23 cellular contexts compared by ENCODE assay signal in the genomic region with DNA sequence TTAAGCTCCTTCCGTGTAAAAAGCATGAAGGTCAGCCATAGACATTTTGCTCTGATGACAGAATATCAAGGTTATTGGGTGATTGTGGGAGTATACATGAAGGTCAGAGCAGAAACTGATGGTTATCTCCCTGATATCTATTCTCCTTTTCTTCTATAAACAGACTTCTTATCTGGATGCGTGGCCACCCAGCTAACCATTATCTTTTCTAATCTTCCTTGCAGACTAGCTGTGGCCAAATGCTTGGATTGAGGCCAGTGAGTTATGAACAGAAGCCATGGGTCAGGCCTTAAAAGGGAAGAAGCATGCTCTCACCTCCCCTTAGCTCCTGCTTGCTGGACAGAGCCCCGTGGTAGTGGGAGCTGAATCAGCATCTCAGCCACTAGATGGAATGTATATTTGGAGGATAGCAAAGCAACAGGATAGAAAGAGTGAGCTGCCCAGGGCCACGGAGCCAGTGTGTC. TPM values are rescaled to one million over a fixed set of nuclear protein-coding genes. Genes with fewer than 3 reads are reported as not detected.
DNase-seq lines count a peak whose midpoint lies in the region; ATAC-seq, FAIRE-seq and TF ChIP-seq lines count a peak whose summit lies in the region.
"Had no signal": no experiment of that assay in that cellular context is flagged by ENCODE, and none has a peak within 500 bp of the region (broad histone marks: within the 10 kb centered on the region; RNA-seq: fewer than 3 reads in every experiment).

No MANE protein-coding gene starts in this region.

- H3K9me3 ChIP-seq in A549 (no peaks in the 10 kb centered on the region), adrenal gland (replicated peaks in 1 of 3) (no peaks in the 10 kb centered on the region)
- H3K9me3 ChIP-seq: pancreas, right lobe of liver had no signal

- no peak overlapping the region for H3K4me3 ChIP-seq in A549
- H3K4me3 ChIP-seq in adrenal gland: no peak overlapping the region
- H3K4me3 ChIP-seq: pancreas, right lobe of liver had no signal

- H3K36me3 ChIP-seq in adrenal gland (replicated peaks in 1 of 2): no peaks in the 10 kb centered on the region
- H3K36me3 ChIP-seq: pancreas, right lobe of liver had no signal

- H3K4me1 ChIP-seq in A549 (peaks cover 12% of the 10 kb centered on the region; the same call in 2 of the 3 replicates), adrenal gland (replicated peaks in 1 of 2) (peaks cover 0 to 10% of the 10 kb centered on the region in 2 donors)
- H3K4me1 ChIP-seq: foreskin keratinocyte, pancreas had no signal

- TF ChIP-seq CTCF in A549 (IDR thresholded peaks at IDR 0.05) (no peak), adrenal gland (IDR thresholded peaks at IDR 0.05) (no peak)

- DNase-seq in A549 (ENCODE audit: low read depth in 1 of 2, low spot score in 1 of 2) (no peak), LHCN-M2 (ENCODE audit: low read depth) (peak; percentile 5), adrenal gland (peak in 4 of 7 donors; percentile 13 to 32 (median 23)), islet precursor cell (peak; percentile 59), NCI-H2029 (lab: John Stamatoyannopoulos, UW) (no peak), NCI-H1105 (lab: John Stamatoyannopoulos, UW) (no peak)
- DNase-seq in activated T-cell treated with anti-CD3 and anti-CD28 coated beads, Interleukin-2, amount 50 U/mL, for 72 hours: no peak
- DNase-seq in activated T-helper 1 cell treated with anti-CD3 and anti-CD28 coated beads, Interleukin-12 subunit alpha, Interleukin-12 subunit beta, Interleukin-2, Interleukin-4 antibody, amounts not matched to agents 30 ng/mL and 10 ng/mL and 1 ng/mL, durations not matched to agents 14 hours and 24 hours and 36 hours (ENCODE audit: low spot score): no peak
- DNase-seq: activated CD4-positive, alpha-beta T cell treated with anti-CD3 and anti-CD28 coated beads for 36 hours; activated naive CD8-positive, alpha-beta T cell treated with anti-CD3 and anti-CD28 coated beads for 36 hours; C1 segment of cervical spinal cord; foreskin keratinocyte; GOT3; kidney; mammary epithelial cell; naive B cell; NCI-H510A treated with DMSO at 0.1 percent for 48 hours; right lobe of liver had no signal

- no peak overlapping the region for H3K4me2 ChIP-seq in A549

- no peak overlapping the region for H3K4me3 Mint-ChIP-seq in activated T-cell treated with anti-CD3 and anti-CD28 coated beads, Interleukin-2, amount 50 U/mL, for 72 hours
- no peak overlapping the region for H3K4me3 Mint-ChIP-seq in activated T-helper 1 cell treated with anti-CD3 and anti-CD28 coated beads, Interleukin-12 subunit alpha, Interleukin-12 subunit beta, Interleukin-2, Interleukin-4 antibody, amounts not matched to agents 30 ng/mL and 10 ng/mL and 1 ng/mL, durations not matched to agents 14 hours and 24 hours and 36 hours
- H3K4me3 Mint-ChIP-seq: activated CD4-positive, alpha-beta T cell treated with anti-CD3 and anti-CD28 coated beads for 36 hours; activated naive CD8-positive, alpha-beta T cell treated with anti-CD3 and anti-CD28 coated beads for 36 hours; activated T-helper 17 cell treated with anti-CD3 and anti-CD28 coated beads, Interleukin-2, amount 50 U/mL, for 72 hours; brain; naive B cell had no signal

- peak overlapping the region in 1 of 2 experiments; percentile 8; a peak in 1 of 6 replicates for H3K27ac ChIP-seq in A549
- no peak overlapping the region for H3K27ac ChIP-seq in adrenal gland
- H3K27ac ChIP-seq: foreskin keratinocyte, pancreas, right lobe of liver had no signal

- FAIRE-seq in A549 (lab: Jason Lieb, UNC): no peak
- FAIRE-seq: kidney, pancreas had no signal

- no peak overlapping the region for H3K27ac Mint-ChIP-seq in activated T-cell treated with anti-CD3 and anti-CD28 coated beads, Interleukin-2, amount 50 U/mL, for 72 hours
- no peak overlapping the region for H3K27ac Mint-ChIP-seq in activated T-helper 1 cell treated with anti-CD3 and anti-CD28 coated beads, Interleukin-12 subunit alpha, Interleukin-12 subunit beta, Interleukin-2, Interleukin-4 antibody, amounts not matched to agents 30 ng/mL and 10 ng/mL and 1 ng/mL, durations not matched to agents 14 hours and 24 hours and 36 hours
- H3K27ac Mint-ChIP-seq: activated CD4-positive, alpha-beta T cell treated with anti-CD3 and anti-CD28 coated beads for 36 hours; activated naive CD8-positive, alpha-beta T cell treated with anti-CD3 and anti-CD28 coated beads for 36 hours; activated T-helper 17 cell treated with anti-CD3 and anti-CD28 coated beads, Interleukin-2, amount 50 U/mL, for 72 hours; brain; naive B cell had no signal

- 69% methylated on average over 4 of the region's 4 CpGs for WGBS in A549 (ENCODE audit: missing lambda C conversion rate)
- 14 to 22% (median 17%) methylated on average over 4 of the region's 4 CpGs for WGBS in adrenal gland, 4 donors

- peak in 1 of 2 experiments; percentile 55; a peak in 3 of 6 replicates for ATAC-seq in A549
- no peak for ATAC-seq in activated T-cell treated with anti-CD3 and anti-CD28 coated beads, Interleukin-2, amount 50 U/mL, for 72 hours (replicated peaks in 1 of 2)
- ATAC-seq: activated CD4-positive, alpha-beta T cell treated with anti-CD3 and anti-CD28 coated beads for 36 hours; activated T-helper 17 cell treated with anti-CD3 and anti-CD28 coated beads, Interleukin-2, amount 50 U/mL, for 72 hours; foreskin keratinocyte had no signal

- H3K27me3 Mint-ChIP-seq in activated T-cell treated with anti-CD3 and anti-CD28 coated beads, Interleukin-2, amount 50 U/mL, for 72 hours (ENCODE audit: low read depth): peaks cover 28% of the 10 kb centered on the region
- no peaks in the 10 kb centered on the region for H3K27me3 Mint-ChIP-seq in activated T-helper 1 cell treated with anti-CD3 and anti-CD28 coated beads, Interleukin-12 subunit alpha, Interleukin-12 subunit beta, Interleukin-2, Interleukin-4 antibody, amounts not matched to agents 30 ng/mL and 10 ng/mL and 1 ng/mL, durations not matched to agents 14 hours and 24 hours and 36 hours (ENCODE audit: insufficient read depth)

- H3K36me3 Mint-ChIP-seq in activated T-cell treated with anti-CD3 and anti-CD28 coated beads, Interleukin-2, amount 50 U/mL, for 72 hours (ENCODE audit: insufficient read depth in 2 of 2): no peaks in the 10 kb centered on the region
- H3K36me3 Mint-ChIP-seq in activated T-helper 1 cell treated with anti-CD3 and anti-CD28 coated beads, Interleukin-12 subunit alpha, Interleukin-12 subunit beta, Interleukin-2, Interleukin-4 antibody, amounts not matched to agents 30 ng/mL and 10 ng/mL and 1 ng/mL, durations not matched to agents 14 hours and 24 hours and 36 hours (ENCODE audit: low read depth): no peaks in the 10 kb centered on the region
- H3K36me3 Mint-ChIP-seq: activated naive CD8-positive, alpha-beta T cell treated with anti-CD3 and anti-CD28 coated beads for 36 hours; brain; naive B cell had no signal

- TF ChIP-seq EP300 in A549 (IDR thresholded peaks at IDR 0.05): no peak

- H3K27me3 ChIP-seq in adrenal gland: no peaks in the 10 kb centered on the region
- H3K27me3 ChIP-seq: pancreas, right lobe of liver had no signal

- H3K9me3 Mint-ChIP-seq in activated T-cell treated with anti-CD3 and anti-CD28 coated beads, Interleukin-2, amount 50 U/mL, for 72 hours: no peaks in the 10 kb centered on the region
- no peaks in the 10 kb centered on the region for H3K9me3 Mint-ChIP-seq in activated T-helper 1 cell treated with anti-CD3 and anti-CD28 coated beads, Interleukin-12 subunit alpha, Interleukin-12 subunit beta, Interleukin-2, Interleukin-4 antibody, amounts not matched to agents 30 ng/mL and 10 ng/mL and 1 ng/mL, durations not matched to agents 14 hours and 24 hours and 36 hours
- H3K9me3 Mint-ChIP-seq: activated naive CD8-positive, alpha-beta T cell treated with anti-CD3 and anti-CD28 coated beads for 36 hours; activated T-helper 17 cell treated with anti-CD3 and anti-CD28 coated beads, Interleukin-2, amount 50 U/mL, for 72 hours; brain had no signal

- POLR2A ChIA-PET in A549 (lab: Yijun Ruan, JAX): no interaction called here

- no peak for TF ChIP-seq POLR2A in A549 (IDR thresholded peaks at IDR 0.05; ENCODE audit: low read length)
- no peak for TF ChIP-seq POLR2A in adrenal gland (IDR thresholded peaks at IDR 0.05)

- intact Hi-C loops in adrenal gland (cut with DNase I): no loop called here
- intact Hi-C loops in activated T-helper 1 cell treated with anti-CD3 and anti-CD28 coated beads, Interleukin-12 subunit alpha, Interleukin-12 subunit beta, Interleukin-2, Interleukin-4 antibody, amounts not matched to agents 30 ng/mL and 10 ng/mL and 1 ng/mL, durations not matched to agents 14 hours and 24 hours and 36 hours (cut with micrococcal nuclease): no loop called here

- no peaks in the 10 kb centered on the region for H3K4me1 Mint-ChIP-seq in activated T-cell treated with anti-CD3 and anti-CD28 coated beads, Interleukin-2, amount 50 U/mL, for 72 hours (ENCODE audit: low read depth)
- H3K4me1 Mint-ChIP-seq in activated T-helper 1 cell treated with anti-CD3 and anti-CD28 coated beads, Interleukin-12 subunit alpha, Interleukin-12 subunit beta, Interleukin-2, Interleukin-4 antibody, amounts not matched to agents 30 ng/mL and 10 ng/mL and 1 ng/mL, durations not matched to agents 14 hours and 24 hours and 36 hours (ENCODE audit: low read depth): no peaks in the 10 kb centered on the region
- H3K4me1 Mint-ChIP-seq: activated CD4-positive, alpha-beta T cell treated with anti-CD3 and anti-CD28 coated beads for 36 hours; activated T-helper 17 cell treated with anti-CD3 and anti-CD28 coated beads, Interleukin-2, amount 50 U/mL, for 72 hours; naive B cell had no signal

- TF ChIP-seq RAD21 in A549 (conservative IDR thresholded peaks at IDR 0.05 in 1 of 2, IDR thresholded peaks at IDR 0.05 in 1 of 2): no peak

- CTCF ChIA-PET in A549 (lab: Yijun Ruan, JAX): interaction anchor here (1.7 kb wide), 1 partner anchor 99 kb away, joined by 6 read pairs; no protein-coding TSS in a partner anchor

TF ChIP-seq in A549, 52 proteins besides CTCF, POLR2A, EP300 and RAD21:
- peak; percentile 26 for TF ChIP-seq MAFK (IDR thresholded peaks at IDR 0.05; ENCODE audit: partially characterized antibody)
- TF ChIP-seq JUN (IDR thresholded peaks at IDR 0.05): no peak
- no peak for TF ChIP-seq RNF2 (IDR thresholded peaks at IDR 0.05; ENCODE audit: borderline replicate concordance, low read depth)
TF ChIP-seq in A549: peak in this region for 1.

RNA-seq across cellular contexts. Expression of a gene that starts 31.3 kb away (rescaled TPM):
- 0.04 TPM in 1 of 2 replicates, not detected in the other for polyA plus RNA-seq in A549 (2011; rRNA removed)
- polyA plus RNA-seq in A549 (2012; cell fraction: cytosol; rRNA removed): under 0.01 TPM in 1 of 2 replicates, not detected in the other
- 0.01 TPM in 2 replicates for polyA plus RNA-seq in A549 (2012; cell fraction: nucleus; rRNA removed)
- 0.01 TPM in 1 of 3 replicates, not detected in the others for polyA plus RNA-seq in A549 (2017; fragmentation: RNase III; extraction: RNeasy Plus Mini Kit Qiagen cat#74134 plus additional on column Dnase treatment)
- not detected in 2 replicates for polyA minus RNA-seq in A549 (2011; rRNA and poly(A)+ RNA removed)
- not detected in 2 replicates for total RNA-seq in LHCN-M2 (2014; rRNA removed)
- polyA plus RNA-seq in LHCN-M2 (2012): not detected
- 1 to 10 TPM in 1 of 8 donors, under 1 TPM in 6, not detected in 1; 0.25 to 1.1 (median 0.65) TPM for total RNA-seq in adrenal gland
- under 1 TPM; 0.08 to 0.59 (median 0.17) TPM for polyA plus RNA-seq in adrenal gland
- total RNA-seq in activated T-cell treated with anti-CD3 and anti-CD28 coated beads, Interleukin-2, amount 50 U/mL, for 72 hours: not detected
- total RNA-seq in activated T-helper 1 cell treated with anti-CD3 and anti-CD28 coated beads, Interleukin-12 subunit alpha, Interleukin-12 subunit beta, Interleukin-2, Interleukin-4 antibody, amounts not matched to agents 30 ng/mL and 10 ng/mL and 1 ng/mL, durations not matched to agents 14 hours and 24 hours and 36 hours: not detected in 2 replicates
- total RNA-seq: activated CD4-positive, alpha-beta T cell treated with anti-CD3 and anti-CD28 coated beads for 36 hours; activated naive CD8-positive, alpha-beta T cell treated with anti-CD3 and anti-CD28 coated beads for 36 hours; activated T-helper 17 cell treated with anti-CD3 and anti-CD28 coated beads, Interleukin-2, amount 50 U/mL, for 72 hours; foreskin keratinocyte; kidney; mammary epithelial cell; subcutaneous adipose tissue; ureter had no signal
- polyA plus RNA-seq: foreskin keratinocyte, mammary epithelial cell had no signal

Comparison
In these comparisons a context has a peak if more than half of its experiments do, and no peak if none do; other contexts are left out.
1. DNase-seq: peak in LHCN-M2 (single experiment), adrenal gland (4 of 7) and islet precursor cell (single experiment); none in A549 (0 of 2), activated T-cell treated with anti-CD3 and anti-CD28 coated beads, Interleukin-2, amount 50 U/mL, for 72 hours (0 of 2), activated T-helper 1 cell treated with anti-CD3 and anti-CD28 coated beads, Interleukin-12 subunit alpha, Interleukin-12 subunit beta, Interleukin-2, Interleukin-4 antibody, amounts not matched to agents 30 ng/mL and 10 ng/mL and 1 ng/mL, durations not matched to agents 14 hours and 24 hours and 36 hours (single experiment), NCI-H2029 (single experiment) and NCI-H1105 (single experiment).